ENCODE assay signal across 8 cellular contexts in the genomic region with DNA sequence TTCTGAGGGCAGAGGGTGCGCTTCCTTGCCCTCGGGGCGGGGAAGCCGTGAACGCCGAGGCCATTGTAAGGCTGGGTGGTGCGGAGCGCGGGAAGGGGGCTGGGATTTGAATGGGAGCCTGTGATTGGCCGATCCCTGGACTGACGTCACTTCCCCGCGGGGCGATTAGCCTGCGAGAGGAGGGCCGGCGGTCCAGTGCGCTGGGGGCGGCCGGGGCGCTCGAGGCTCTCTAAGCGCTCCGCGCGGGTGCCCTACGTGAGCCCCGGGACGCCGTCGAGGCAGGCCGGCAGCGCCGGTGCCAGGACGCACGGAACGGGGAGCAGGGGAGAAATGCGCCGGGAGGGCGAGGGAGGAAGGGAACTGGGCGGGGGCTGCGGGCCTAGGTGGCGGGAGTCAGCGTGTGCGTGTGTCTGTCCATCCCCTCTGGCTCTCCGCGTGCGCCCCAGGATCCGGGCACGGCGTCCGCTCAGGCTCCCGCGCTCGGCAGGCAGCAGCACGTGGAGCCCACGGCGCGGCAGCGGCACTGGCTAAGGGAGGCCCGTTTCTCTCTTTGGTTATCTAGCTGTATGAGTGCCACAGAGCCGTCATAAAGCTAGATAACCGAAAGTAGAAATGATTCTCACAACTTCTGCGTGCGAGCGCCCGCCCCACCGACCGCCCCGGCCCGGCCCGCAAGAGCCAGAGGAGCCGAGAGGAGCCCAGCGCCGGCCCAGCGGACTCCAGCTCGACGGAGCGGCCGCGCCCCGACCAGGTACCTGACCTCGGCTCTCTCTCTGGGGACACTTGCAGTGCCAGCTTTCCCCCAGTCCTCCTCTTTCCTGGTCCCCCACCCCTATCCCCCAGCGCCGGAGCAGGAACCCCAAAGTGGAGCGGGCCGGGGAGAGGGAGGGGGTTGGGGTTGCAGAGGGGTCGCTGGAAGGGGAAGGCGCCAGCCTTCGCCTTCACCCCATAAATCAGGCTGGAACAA. TPM values are rescaled to one million over a fixed set of nuclear protein-coding genes. Genes with fewer than 3 reads are reported as not detected.
A peak's percentile ranks its signal among the peaks of the same experiment; 100 is the strongest.
DNase-seq lines count a peak whose midpoint lies in the region; ATAC-seq and TF ChIP-seq lines count a peak whose summit lies in the region.

No MANE protein-coding gene starts in this region.

- TF ChIP-seq CTCF in natural killer cell (IDR thresholded peaks at IDR 0.05) (no peak), thyroid gland (IDR thresholded peaks at IDR 0.05) (no peak)

- no peak overlapping the region for H3K4me3 ChIP-seq in thyroid gland (replicated peaks in 1 of 3)

- peaks cover 51% of the 10 kb centered on the region for H3K27me3 ChIP-seq in thyroid gland

- H3K36me3 Mint-ChIP-seq in natural killer cell = no peaks in the 10 kb centered on the region

- no peak for TF ChIP-seq POLR2A in thyroid gland (IDR thresholded peaks at IDR 0.05)

- H3K9me3 ChIP-seq in thyroid gland = no peaks in the 10 kb centered on the region

- intact Hi-C loops in natural killer cell (cut with micrococcal nuclease) = no loop called here
- intact Hi-C loops in thyroid gland (cut with DNase I) = no loop called here

- peaks cover 59 to 68% of the 10 kb centered on the region in 2 donors for H3K27me3 Mint-ChIP-seq in natural killer cell (ENCODE audit: low read depth in 2 of 2)

- WGBS in thyroid gland, 2 donors = 3 to 5% methylated on average over 13 to 50 of the region's 90 CpGs

- no peaks in the 10 kb centered on the region for H3K9me3 Mint-ChIP-seq in natural killer cell

- peaks cover 0 to 10% of the 10 kb centered on the region in 2 donors for H3K4me1 Mint-ChIP-seq in natural killer cell

- H3K27ac ChIP-seq in angular gyrus (ENCODE audit: low read depth, low read length) (peak overlapping the region; percentile 22), thyroid gland (no peak overlapping the region)

- H3K36me3 ChIP-seq in thyroid gland = no peaks in the 10 kb centered on the region

- peak overlapping the region; percentile 50 for H3K4me3 Mint-ChIP-seq in natural killer cell

- peak; percentile 89 for DNase-seq in D341Med (ENCODE audit: low spot score)
- peak; percentile 43 for DNase-seq in NCI-H1092 treated with DMSO at 0.1 percent for 48 hours (lab: John Stamatoyannopoulos, UW)
- DNase-seq in natural killer cell = no peak
- DNase-seq in NCI-H510A (lab: John Stamatoyannopoulos, UW) = no peak
- DNase-seq in thyroid gland = no peak
- DNase-seq in activated effector memory CD4-positive, alpha-beta T cell treated with anti-CD3 and anti-CD28 coated beads, Interleukin-2, amount 50 U/mL, for 16 hours = no peak

- peaks cover 11 to 18% of the 10 kb centered on the region in 2 donors for H3K4me1 ChIP-seq in thyroid gland

- H3K27ac Mint-ChIP-seq in natural killer cell = no peak overlapping the region

- peak in 1 of 3 donors; percentile 41 for ATAC-seq in natural killer cell
- ATAC-seq in HG03135 (IDR thresholded peaks at IDR 0.05; ENCODE audit: unreplicated experiment) = no peak

RNA-seq across cellular contexts. Expression of a gene that starts 33.1 kb away (rescaled TPM):
- 100 to 1,000 TPM; 205 to 253 (median 238) TPM for total RNA-seq in natural killer cell
- 10 to 100 TPM; 31.2 to 78.8 (median 61.0) TPM for total RNA-seq in thyroid gland

Comparison
In these comparisons a context has a peak if more than half of its experiments do, and no peak if none do; other contexts are left out.
1. DNase-seq: peak in D341Med (single experiment) and NCI-H1092 treated with DMSO at 0.1 percent for 48 hours (single experiment); none in natural killer cell (single experiment), NCI-H510A (single experiment), thyroid gland (0 of 2) and activated effector memory CD4-positive, alpha-beta T cell treated with anti-CD3 and anti-CD28 coated beads, Interleukin-2, amount 50 U/mL, for 16 hours (single experiment).